In the genomic region with DNA sequence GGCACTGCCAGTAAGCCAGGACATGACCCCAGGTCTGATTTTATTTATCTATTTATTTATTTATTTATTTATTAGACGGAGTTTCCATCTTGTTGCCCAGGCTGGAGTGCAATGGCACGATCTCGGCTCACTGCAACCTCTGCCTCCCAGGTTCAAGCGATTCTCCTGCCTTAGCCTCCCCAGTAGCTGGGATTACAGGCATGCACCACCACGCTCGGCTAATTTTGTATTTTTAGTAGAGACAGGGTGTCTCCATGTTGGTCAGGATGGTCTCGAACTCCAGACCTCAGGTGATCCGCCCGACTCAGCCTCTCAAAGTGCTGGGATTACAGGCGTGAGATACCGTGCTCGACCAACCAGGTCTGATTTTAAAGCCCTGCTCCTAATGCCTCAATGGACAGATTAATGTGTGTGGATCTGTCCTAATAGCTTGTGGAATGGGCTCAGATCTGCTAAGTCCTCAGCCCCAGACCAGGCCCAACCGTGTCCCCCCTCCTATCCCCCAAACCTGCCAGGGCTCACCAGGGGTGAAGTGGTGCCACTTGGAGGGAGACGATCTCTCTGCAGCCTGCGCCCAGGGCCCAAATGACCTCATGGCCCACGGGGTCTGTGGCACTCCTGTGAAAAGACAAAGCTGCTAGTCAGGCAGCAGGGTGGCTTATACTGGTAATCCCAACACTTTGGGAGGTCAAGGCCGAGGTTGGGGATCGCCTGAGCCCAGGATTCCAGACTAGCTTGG, we compare ENCODE assay signal across 6 cellular contexts. TPM values are rescaled to one million over a fixed set of nuclear protein-coding genes. Genes with fewer than 3 reads are reported as not detected.
"Had no signal": no experiment of that assay in that cellular context is flagged by ENCODE, and none has a peak within 500 bp of the region (broad histone marks: within the 10 kb centered on the region; RNA-seq: fewer than 3 reads in every experiment).

No MANE protein-coding gene starts in this region.

RNA-seq across cellular contexts. Expression of a gene that starts 30.5 kb away (rescaled TPM):
- total RNA-seq: activated CD4-positive, alpha-beta memory T cell treated with anti-CD3 and anti-CD28 coated beads, Interleukin-2, amount 10 ng/mL, durations not matched to agents 7 days and 5 days; activated CD4-positive, alpha-beta T cell treated with anti-CD3 and anti-CD28 coated beads, Interleukin-2, amount 10 ng/mL, durations not matched to agents 7 days and 5 days; activated CD8-positive, alpha-beta T cell treated with anti-CD3 and anti-CD28 coated beads, Interleukin-2, amount 10 ng/mL, durations not matched to agents 7 days and 5 days; activated naive CD8-positive, alpha-beta T cell treated with anti-CD3 and anti-CD28 coated beads, Interleukin-2, amount 10 ng/mL, durations not matched to agents 7 days and 5 days; ascending aorta; bronchial epithelial cell had no signal
